ENCODE assay signal across 11 cellular contexts in the genomic region with DNA sequence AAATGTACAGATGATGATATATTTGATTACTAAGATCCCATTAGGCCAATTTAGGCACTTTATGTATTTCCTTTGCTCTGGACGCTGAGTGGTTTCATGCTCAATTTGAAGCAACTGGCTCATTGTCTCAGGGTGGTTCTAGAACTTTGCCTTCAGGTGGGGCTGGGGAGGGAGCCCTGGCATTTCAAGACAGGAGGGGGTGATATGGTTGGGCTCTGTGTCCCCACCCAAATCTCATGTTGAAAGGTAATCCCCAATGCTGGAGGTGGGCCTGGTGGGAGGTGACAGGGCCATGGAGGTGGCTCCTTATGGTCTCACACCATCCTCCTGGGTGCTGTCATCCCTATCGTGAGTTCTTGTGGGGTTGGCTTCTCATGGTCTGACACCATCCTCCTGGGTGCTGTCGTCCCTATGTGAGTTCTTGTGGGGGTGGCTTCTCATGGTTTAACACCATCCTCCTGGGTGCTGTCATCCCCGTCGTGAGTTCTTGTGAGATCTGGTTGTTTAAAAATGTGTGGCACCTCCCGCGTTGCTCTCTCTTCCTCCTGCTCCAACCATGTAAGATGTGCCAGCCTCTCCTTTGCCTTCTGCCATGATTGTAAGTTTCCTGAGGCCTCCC.
A peak's percentile ranks its signal among the peaks of the same experiment; 100 is the strongest.
DNase-seq lines count a peak whose midpoint lies in the region; ATAC-seq, FAIRE-seq and TF ChIP-seq lines count a peak whose summit lies in the region.
"Had no signal": no experiment of that assay in that cellular context is flagged by ENCODE, and none has a peak within 500 bp of the region (broad histone marks: within the 10 kb centered on the region; RNA-seq: fewer than 3 reads in every experiment).

No MANE protein-coding gene starts in this region.

- DNase-seq in PC-3: no peak
- no peak for DNase-seq in esophagus squamous epithelium (lab: John Stamatoyannopoulos, UW)
- DNase-seq in psoas muscle: no peak
- DNase-seq in GM12891 (ENCODE audit: insufficient read length, low spot score): no peak
- no peak for DNase-seq in GM12892 (ENCODE audit: insufficient read length)
- DNase-seq: Caco-2; effector CD8-positive, alpha-beta T cell; stimulated activated CD4-positive, alpha-beta T cell treated with anti-CD3 and anti-CD28 coated beads, Interleukin-2, amount 100 ng/mL, for 24 hours had no signal

- TF ChIP-seq CTCF in PC-3 (conservative IDR thresholded peaks at IDR 0.05; ENCODE audit: low read depth, low read length): no peak
- TF ChIP-seq CTCF in esophagus squamous epithelium (IDR thresholded peaks at IDR 0.05): no peak
- TF ChIP-seq CTCF in psoas muscle (IDR thresholded peaks at IDR 0.05): no peak

- BruUV-seq in PC-3 (replicated peaks; lab: Mats Ljungman, UMichigan): no TSS peak

- H3K4me2 ChIP-seq in BLaER1: peak overlapping the region; percentile 77; the same call in 1 of the 2 replicates
- H3K4me2 ChIP-seq in PC-3 (ENCODE audit: low read length): peak overlapping the region; percentile 77; the same call in 1 of the 2 replicates

- peaks cover 26% of the 10 kb centered on the region for H3K4me1 ChIP-seq in BLaER1
- peaks cover 11% of the 10 kb centered on the region for H3K4me1 ChIP-seq in PC-3 (ENCODE audit: insufficient read depth, low read length)
- peaks cover 4 to 39% (median 16%) of the 10 kb centered on the region in 3 donors for H3K4me1 ChIP-seq in esophagus squamous epithelium
- H3K4me1 ChIP-seq in psoas muscle: peaks cover 11% of the 10 kb centered on the region

- no peak overlapping the region for H3K27ac ChIP-seq in BLaER1
- H3K27ac ChIP-seq in PC-3 (ENCODE audit: low read length): peak overlapping the region; percentile 58; the same call in 1 of the 2 replicates
- H3K27ac ChIP-seq in esophagus squamous epithelium: peak overlapping the region; percentile 74 to 86 (median 84)
- H3K27ac ChIP-seq in psoas muscle: no peak overlapping the region

- H3K36me3 ChIP-seq in BLaER1 (no peaks in the 10 kb centered on the region), PC-3 (ENCODE audit: low read depth, low read length) (no peaks in the 10 kb centered on the region), esophagus squamous epithelium (no peaks in the 10 kb centered on the region), psoas muscle (ENCODE audit: insufficient read depth in 1 of 2, low read depth in 1 of 2) (no peaks in the 10 kb centered on the region)

- FAIRE-seq in GM12891 (lab: Jason Lieb, UNC) (no peak), GM12892 (lab: Jason Lieb, UNC) (no peak)

- H3F3A ChIP-seq in PC-3 (ENCODE audit: low read length, unreplicated experiment): no peaks in the 10 kb centered on the region

- H3K9ac ChIP-seq in BLaER1 (no peak overlapping the region), PC-3 (ENCODE audit: low read length) (no peak overlapping the region; the same call in 1 of the 2 replicates)

- POLR2A ChIA-PET in PC-3 (lab: Charles Lee; ENCODE audit: unreplicated experiment): no interaction called here

- TF ChIP-seq POLR2A in esophagus squamous epithelium (IDR thresholded peaks at IDR 0.05) (no peak), GM12891 (IDR thresholded peaks at IDR 0.05; ENCODE audit: low read depth, low read length) (no peak), GM12892 (IDR thresholded peaks at IDR 0.05; ENCODE audit: low read depth, low read length) (no peak)

- no peaks in the 10 kb centered on the region for H3K27me3 ChIP-seq in BLaER1
- H3K27me3 ChIP-seq in PC-3 (ENCODE audit: low read length): no peaks in the 10 kb centered on the region
- no peaks in the 10 kb centered on the region for H3K27me3 ChIP-seq in esophagus squamous epithelium
- no peaks in the 10 kb centered on the region for H3K27me3 ChIP-seq in psoas muscle (ENCODE audit: insufficient read depth in 3 of 3, low read length in 2 of 3)

- H3K4me3 ChIP-seq in BLaER1 (no peak overlapping the region), PC-3 (ENCODE audit: low read length) (peak overlapping the region; percentile 55; the same call in 1 of the 2 replicates), esophagus squamous epithelium (peak overlapping the region in 1 of 4 donors; percentile 60), psoas muscle (peak overlapping the region; percentile 49)

- 74 to 79% methylated on average over 5 of the region's 7 CpGs for WGBS in esophagus squamous epithelium, 2 donors
- 70 to 86% (median 82%) methylated on average over 7 of the region's 7 CpGs for WGBS in psoas muscle, 3 donors

- CTCF ChIA-PET in PC-3 (lab: Charles Lee): no interaction called here

- no peaks in the 10 kb centered on the region for H4K20me1 ChIP-seq in BLaER1
- no peaks in the 10 kb centered on the region for H4K20me1 ChIP-seq in PC-3 (ENCODE audit: low read length)

- H3K79me2 ChIP-seq in PC-3 (ENCODE audit: low read length): no peaks in the 10 kb centered on the region

- peak; percentile 33; the same call in 1 of the 2 replicates for ATAC-seq in PC-3
- peak in 1 of 4 donors; percentile 8 for ATAC-seq in psoas muscle
- ATAC-seq in HG02973 (IDR thresholded peaks at IDR 0.05; ENCODE audit: unreplicated experiment): no peak
- ATAC-seq in HG03039 (IDR thresholded peaks at IDR 0.05; ENCODE audit: unreplicated experiment): no peak

- intact Hi-C loops in PC-3 (cut with micrococcal nuclease) (loop anchor here (5.0 kb wide), 2 partner anchors 84 to 149 kb away; partner anchors contain the start of gene KLF6), esophagus squamous epithelium (cut with DNase I) (no loop called here), psoas muscle (cut with DNase I) (no loop called here)

- no peaks in the 10 kb centered on the region for H3K9me2 ChIP-seq in PC-3 (replicated peaks; ENCODE audit: low read length)

- peak overlapping the region; percentile 48; the same call in 1 of the 2 replicates for H2AFZ ChIP-seq in PC-3 (ENCODE audit: low read length)

- H3K9me3 ChIP-seq in BLaER1 (peaks cover 14% of the 10 kb centered on the region; the same call in 1 of the 2 replicates), PC-3 (ENCODE audit: low read length) (no peaks in the 10 kb centered on the region), esophagus squamous epithelium (no peaks in the 10 kb centered on the region), psoas muscle (no peaks in the 10 kb centered on the region)

TF ChIP-seq in GM12891, 5 proteins besides CTCF, POLR2A, EP300 and RAD21:
- TF ChIP-seq POU2F2 (IDR thresholded peaks at IDR 0.05; ENCODE audit: low read depth, low read length) (no peak), POLR2AphosphoS5 (IDR thresholded peaks at IDR 0.05; ENCODE audit: low read depth, low read length) (no peak), TAF1 (IDR thresholded peaks at IDR 0.05; ENCODE audit: low read depth, low read length) (no peak), PAX5 (IDR thresholded peaks at IDR 0.05; ENCODE audit: insufficient read depth, low read length, severe bottlenecking) (no peak), SPI1 (IDR thresholded peaks at IDR 0.05; ENCODE audit: low read depth, low read length) (no peak)

Comparison
In these comparisons a context has a peak if more than half of its experiments do, and no peak if none do; other contexts are left out.
1. H3K27ac ChIP-seq: peak in PC-3 (single experiment) and esophagus squamous epithelium (4 of 4); none in BLaER1 (single experiment) and psoas muscle (single experiment).